8 cellular contexts compared by ENCODE assay signal in the genomic region with DNA sequence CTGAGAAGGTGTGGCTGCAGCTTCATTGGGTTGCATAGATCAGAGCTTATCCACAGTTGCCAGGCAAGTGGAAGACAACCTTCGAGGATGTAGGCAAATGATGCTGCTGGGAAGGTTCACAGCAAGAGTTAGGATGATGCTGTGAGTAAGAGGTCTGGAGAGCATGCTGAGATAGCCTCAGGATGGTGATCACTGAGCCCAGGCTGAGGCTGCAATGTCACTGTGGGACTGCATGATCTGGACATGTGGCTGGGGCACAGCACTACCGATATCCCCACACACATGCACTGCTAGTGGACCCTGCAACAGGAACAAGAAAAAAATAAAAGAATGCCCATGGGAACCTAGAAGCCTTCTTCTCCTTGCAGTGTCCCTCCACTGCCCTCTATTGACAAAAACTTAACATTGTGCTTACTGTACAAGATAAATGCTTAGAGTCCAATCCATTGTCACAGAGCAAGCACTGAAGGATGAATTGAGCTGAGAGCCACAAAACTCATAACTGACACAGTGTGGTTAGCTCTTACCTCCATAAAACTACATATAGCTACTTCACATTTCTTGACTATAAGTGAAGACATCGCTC.
A peak's percentile ranks its signal among the peaks of the same experiment; 100 is the strongest.
DNase-seq lines count a peak whose midpoint lies in the region; ATAC-seq and TF ChIP-seq lines count a peak whose summit lies in the region.

No MANE protein-coding gene starts in this region.

- no peaks in the 10 kb centered on the region for H3K9me3 ChIP-seq in DOHH2 (ENCODE audit: control insufficient read depth, insufficient read depth, low read length)

- H3K4me3 ChIP-seq in DOHH2 (ENCODE audit: low read length): no peak overlapping the region

- BruUV-seq in MCF 10A (replicated peaks; lab: Mats Ljungman, UMichigan): no TSS peak

- no peaks in the 10 kb centered on the region for H3K9me2 ChIP-seq in DOHH2 (replicated peaks; ENCODE audit: control insufficient read depth, low read length)

- POLR2A ChIA-PET in MCF 10A (lab: Yijun Ruan, JAX): no interaction called here

- H4K20me1 ChIP-seq in DOHH2 (ENCODE audit: control insufficient read depth, insufficient read depth, low read depth, low read length): no peaks in the 10 kb centered on the region

- intact Hi-C loops in MCF 10A (cut with micrococcal nuclease): loop anchor here (1.0 to 5.0 kb wide), 3 partner anchors 245 to 949 kb away; no protein-coding TSS in a partner anchor

- ATAC-seq in GM19328 (IDR thresholded peaks at IDR 0.05; ENCODE audit: unreplicated experiment): peak; percentile 89
- ATAC-seq in HG03342 (IDR thresholded peaks at IDR 0.05; ENCODE audit: unreplicated experiment): peak; percentile 96
- ATAC-seq in left lobe of liver: peak; percentile 78

- CTCF ChIA-PET in MCF 10A (lab: Yijun Ruan, JAX): interaction anchor here (0.5 to 6.4 kb wide), 27 partner anchors 10 to 1342 kb away, joined by 3 to 125 read pairs (median 4); no protein-coding TSS in a partner anchor

- H3K4me2 ChIP-seq in DOHH2 (ENCODE audit: low read length): no peak overlapping the region

- no peaks in the 10 kb centered on the region for H3K79me2 ChIP-seq in DOHH2 (ENCODE audit: control insufficient read depth, low read length)

- H3K27ac ChIP-seq in DOHH2 (ENCODE audit: low read depth, low read length): no peak overlapping the region

- no peaks in the 10 kb centered on the region for H3F3A ChIP-seq in DOHH2 (ENCODE audit: control insufficient read depth, insufficient read depth)

- no peak overlapping the region for H3K4me3 Mint-ChIP-seq in MCF 10A (ENCODE audit: unreplicated experiment)

- peak; percentile 45 for TF ChIP-seq CTCF in DOHH2 (IDR thresholded peaks at IDR 0.05; ENCODE audit: low read depth, low read length, poor library complexity, severe bottlenecking)
- peak; percentile 70 for TF ChIP-seq CTCF in MCF 10A (IDR thresholded peaks at IDR 0.05; ENCODE audit: unreplicated experiment)

- H3K27me3 ChIP-seq in DOHH2 (ENCODE audit: control insufficient read depth, low read length): no peaks in the 10 kb centered on the region

- H3K4me1 ChIP-seq in DOHH2 (ENCODE audit: control insufficient read depth, low read length): no peaks in the 10 kb centered on the region

- no peaks in the 10 kb centered on the region for H3K9me3 Mint-ChIP-seq in MCF 10A (ENCODE audit: unreplicated experiment)

- no peaks in the 10 kb centered on the region for H3K36me3 ChIP-seq in DOHH2 (ENCODE audit: control insufficient read depth, low read length)

- H3K4me1 Mint-ChIP-seq in MCF 10A (ENCODE audit: insufficient read depth, unreplicated experiment): no peaks in the 10 kb centered on the region

- no peak overlapping the region for H3K27ac Mint-ChIP-seq in MCF 10A (ENCODE audit: low read depth, unreplicated experiment)

- DNase-seq in NCI-H460 (ENCODE audit: extremely low read depth, low read depth): peak; percentile 62
- DNase-seq in MCF 10A (ENCODE audit: unreplicated experiment): peak; percentile 54
- DNase-seq in left lobe of liver (ENCODE audit: low spot score): no peak
- no peak for DNase-seq in activated effector memory CD4-positive, alpha-beta T cell treated with anti-CD3 and anti-CD28 coated beads, Interleukin-2, amount 50 U/mL, for 16 hours
- no peak for DNase-seq in middle frontal gyrus (ENCODE audit: extremely low spot score, low spot score)

- peaks cover 37% of the 10 kb centered on the region for H3K27me3 Mint-ChIP-seq in MCF 10A (ENCODE audit: insufficient read depth, unreplicated experiment)

- H3K36me3 Mint-ChIP-seq in MCF 10A (ENCODE audit: insufficient read depth, unreplicated experiment): no peaks in the 10 kb centered on the region

Comparison
In these comparisons a context has a peak if more than half of its experiments do, and no peak if none do; other contexts are left out.
1. DNase-seq: peak in NCI-H460 (single experiment) and MCF 10A (single experiment); none in left lobe of liver (single experiment), activated effector memory CD4-positive, alpha-beta T cell treated with anti-CD3 and anti-CD28 coated beads, Interleukin-2, amount 50 U/mL, for 16 hours (single experiment) and middle frontal gyrus (single experiment).
2. Peak in every context shown above with its lines, with median percentiles within 50 percentile points of each other: ATAC-seq.